Comparison of ENCODE assay signal across 1 cellular context in genomic region chr2:126889501-126890135, GRCh38.
TF ChIP-seq lines count a peak whose summit lies in the region.

No MANE protein-coding gene starts in this region.

TF ChIP-seq in H1, 55 proteins besides CTCF, POLR2A, EP300 and RAD21:
- TF ChIP-seq ATF3 (IDR thresholded peaks at IDR 0.05; ENCODE audit: insufficient read depth, low read depth, low read length) (no peak), SUZ12 (IDR thresholded peaks at IDR 0.05; ENCODE audit: low read length) (no peak), TBP (IDR thresholded peaks at IDR 0.05; ENCODE audit: low read depth, low read length) (no peak), FOSL1 (IDR thresholded peaks at IDR 0.05; ENCODE audit: insufficient read depth, low read depth, low read length) (no peak), RNF2 (IDR thresholded peaks at IDR 0.05; ENCODE audit: borderline replicate concordance, low read depth, low read length, missing control alignments, poor library complexity, severe bottlenecking) (no peak)
